7 cellular contexts compared by ENCODE assay signal in the genomic region with DNA sequence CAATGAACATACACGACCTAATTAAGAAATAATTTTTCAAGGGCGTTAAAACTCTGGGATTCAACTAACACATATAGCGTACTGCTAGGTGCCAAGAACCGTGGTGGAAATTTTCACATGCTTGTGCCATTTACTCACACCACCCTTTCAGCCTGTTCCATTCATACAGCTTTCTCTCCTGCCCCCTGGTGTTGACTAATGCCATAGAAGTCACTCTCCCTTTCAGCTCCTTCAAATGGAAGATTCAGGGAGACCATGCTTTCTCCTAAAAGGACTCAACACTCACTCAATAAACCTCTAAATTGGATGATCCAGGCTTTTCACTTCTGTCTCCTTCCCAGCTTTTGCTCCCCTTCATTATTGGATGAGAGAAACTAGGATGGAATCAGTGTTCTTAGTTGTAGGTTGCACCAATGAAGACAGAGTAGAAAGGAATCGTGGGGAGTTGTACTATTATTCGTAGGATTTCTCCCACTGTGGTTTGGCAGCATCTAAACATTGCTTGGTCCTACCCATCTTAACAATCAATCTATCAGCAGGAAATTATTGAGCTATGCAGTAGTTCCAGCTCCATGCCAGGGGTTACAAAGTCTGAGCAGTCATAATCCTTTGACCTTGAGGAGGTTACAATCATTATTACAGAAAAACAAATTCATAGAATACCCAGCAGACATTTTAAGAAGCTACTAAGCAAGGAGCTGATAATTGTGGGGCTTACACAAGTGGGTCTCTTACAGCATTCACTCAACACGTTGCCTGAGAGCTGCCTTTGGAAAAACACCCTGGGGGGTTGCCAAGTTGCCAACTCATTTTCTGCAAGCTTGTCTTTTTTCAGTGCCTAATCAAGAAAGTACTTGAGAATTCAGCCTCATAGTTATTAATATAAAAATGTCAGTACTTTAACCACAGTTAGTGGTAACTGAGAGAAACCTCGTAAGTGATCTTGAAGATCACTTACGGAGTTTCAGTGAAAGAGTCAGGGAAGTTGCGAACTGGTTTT.
A peak's percentile ranks its signal among the peaks of the same experiment; 100 is the strongest.
DNase-seq lines count a peak whose midpoint lies in the region; ATAC-seq lines count a peak whose summit lies in the region.

No MANE protein-coding gene starts in this region.

- ATAC-seq in GM18870 (IDR thresholded peaks at IDR 0.05; ENCODE audit: unreplicated experiment): no peak

- no peaks in the 10 kb centered on the region for H3K9me3 ChIP-seq in NT2/D1 (ENCODE audit: insufficient read depth, low read length)

- DNase-seq in ELF-1 (ENCODE audit: low read depth, low spot score) (peak; percentile 42), HPDE6-E6E7 (ENCODE audit: extremely low spot score) (peak; percentile 55), NT2/D1 (ENCODE audit: low read depth, low spot score) (peak; percentile 28), head of caudate nucleus (peak in 39 of 42 donors; percentile 26 to 89 (median 71)), pons (ENCODE audit: low spot score) (peak; percentile 87)
- DNase-seq in activated gamma-delta T cell treated with anti-CD3 and anti-CD28 coated beads, Interleukin-2, amount 50 U/mL, for 16 hours (ENCODE audit: low read depth): peak; percentile 9

- intact Hi-C loops in head of caudate nucleus (cut with DNase I): loop anchor here (5.0 to 10.0 kb wide), 2 partner anchors 159 to 287 kb away; a partner anchor contains a TSS

- H3K4me3 ChIP-seq in NT2/D1 (ENCODE audit: insufficient read length, low read depth): no peak overlapping the region

- no peaks in the 10 kb centered on the region for H3K4me1 ChIP-seq in NT2/D1 (ENCODE audit: insufficient read depth, insufficient read length)

- H3K9ac ChIP-seq in NT2/D1 (ENCODE audit: insufficient read length, low read depth): no peak overlapping the region

- H3K36me3 ChIP-seq in NT2/D1 (ENCODE audit: insufficient read depth, insufficient read length, low read length): peaks cover under 1% of the 10 kb centered on the region

- peaks cover 4% of the 10 kb centered on the region for H3K27me3 ChIP-seq in NT2/D1 (ENCODE audit: insufficient read depth, insufficient read length)

Comparison
In these comparisons a context has a peak if more than half of its experiments do, and no peak if none do; other contexts are left out.
1. DNase-seq: peak in every context shown above with its lines; median percentile 87 in pons; 71 in head of caudate nucleus; 55 in HPDE6-E6E7; 42 in ELF-1; 28 in NT2/D1; 9 in activated gamma-delta T cell treated with anti-CD3 and anti-CD28 coated beads, Interleukin-2, amount 50 U/mL, for 16 hours.